Comparison of ENCODE assay signal across 16 cellular contexts in the genomic region with DNA sequence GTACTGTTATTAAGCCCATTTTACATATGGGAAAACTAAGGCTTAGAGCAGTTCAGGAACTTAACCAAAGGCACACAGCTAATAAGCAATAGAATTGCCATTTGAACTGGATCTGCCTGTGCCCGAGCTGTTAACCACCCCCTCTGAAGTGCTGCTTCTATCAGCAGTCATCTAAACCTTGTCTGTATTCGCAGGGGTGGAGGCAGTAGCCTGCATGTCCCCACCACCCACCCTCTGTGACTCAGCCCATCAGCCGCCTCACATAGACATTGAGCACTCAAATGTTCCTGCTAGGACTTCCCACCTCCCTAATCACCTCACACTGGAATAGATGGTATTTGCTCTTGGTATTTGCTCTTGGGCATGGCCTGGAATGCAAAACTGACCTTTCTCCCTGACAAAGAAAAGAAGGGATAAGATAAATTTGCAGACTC. TPM values are rescaled to one million over a fixed set of nuclear protein-coding genes. Genes with fewer than 3 reads are reported as not detected.
A peak's percentile ranks its signal among the peaks of the same experiment; 100 is the strongest.
DNase-seq lines count a peak whose midpoint lies in the region; ATAC-seq, FAIRE-seq and TF ChIP-seq lines count a peak whose summit lies in the region.
"Had no signal": no experiment of that assay in that cellular context is flagged by ENCODE, and none has a peak within 500 bp of the region (broad histone marks: within the 10 kb centered on the region; RNA-seq: fewer than 3 reads in every experiment).

No MANE protein-coding gene starts in this region.

- 29% methylated on average over 3 of the region's 3 CpGs for WGBS in A549 (ENCODE audit: missing lambda C conversion rate)

- POLR2A ChIA-PET in A549 (lab: Yijun Ruan, JAX), result no interaction called here

- no peak for TF ChIP-seq POLR2A in A549 (IDR thresholded peaks at IDR 0.05; ENCODE audit: low read length)

- H3K4me1 ChIP-seq in A549, result peaks cover 54% of the 10 kb centered on the region

- no peak for TF ChIP-seq EP300 in A549 (IDR thresholded peaks at IDR 0.05)

- TF ChIP-seq RAD21 in A549 (conservative IDR thresholded peaks at IDR 0.05 in 1 of 2, IDR thresholded peaks at IDR 0.05 in 1 of 2), result no peak

- CTCF ChIA-PET in A549 (lab: Yijun Ruan, JAX), result no interaction called here

- no peak for TF ChIP-seq CTCF in A549 (IDR thresholded peaks at IDR 0.05)

- H3K4me2 ChIP-seq in A549, result peak overlapping the region; percentile 57

- intact Hi-C loops in left colon (cut with DNase I, micrococcal nuclease), result no loop called here

- DNase-seq in A549 (ENCODE audit: low read depth in 1 of 2, low spot score in 1 of 2) (peak in 1 of 2 experiments; percentile 64), M059J (ENCODE audit: low read depth) (peak; percentile 80), caudate nucleus (lab: John Stamatoyannopoulos, UW) (peak in 44 of 61 donors; percentile 18 to 95 (median 64)), left colon (no peak), COR-L47 (lab: John Stamatoyannopoulos, UW) (no peak), AG08395 (ENCODE audit: low spot score) (no peak), foreskin melanocyte (no peak)
- DNase-seq: activated CD4-positive, CD25-positive, alpha-beta regulatory T cell; activated T-cell treated with anti-CD3 and anti-CD28 coated beads, Interleukin-2, amount 50 U/mL, for 4 hours; DMS79; MV-4-11; NCI-H526 treated with DMSO at 0.1 percent for 48 hours had no signal

- H3K27ac ChIP-seq in A549 (peak overlapping the region; percentile 45 to 71; a peak in 5 of 6 replicates), caudate nucleus (ENCODE audit: low read depth, low read length) (peak overlapping the region; percentile 72)
- H3K27ac ChIP-seq: SK-N-MC, vagina had no signal

- no peak for FAIRE-seq in A549 (lab: Jason Lieb, UNC)

- no peak overlapping the region for H3K4me3 ChIP-seq in A549
- H3K4me3 ChIP-seq: SK-N-MC, vagina had no signal

- no peaks in the 10 kb centered on the region for H3K9me3 ChIP-seq in A549
- H3K9me3 ChIP-seq: vagina had no signal

- ATAC-seq in A549 (peak in 1 of 2 experiments; percentile 56; a peak in 4 of 6 replicates), left colon (peak; percentile 75), GM18867 (IDR thresholded peaks at IDR 0.05; ENCODE audit: unreplicated experiment) (no peak)
- ATAC-seq: activated T-cell treated with anti-CD3 and anti-CD28 coated beads, Interleukin-2, amount 50 U/mL, for 4 hours; esophagus mucosa had no signal

TF ChIP-seq in A549, 52 proteins besides CTCF, POLR2A, EP300 and RAD21:
- TF ChIP-seq GATA3 (IDR thresholded peaks at IDR 0.05; ENCODE audit: borderline replicate concordance) (peak; percentile 42; the same call in 1 of the 2 replicates), RNF2 (IDR thresholded peaks at IDR 0.05; ENCODE audit: borderline replicate concordance, low read depth) (no peak), ZFP36 (IDR thresholded peaks at IDR 0.05; ENCODE audit: borderline replicate concordance, partially characterized antibody) (no peak), FOSB (CRISPR knock-in tag; IDR thresholded peaks at IDR 0.05) (no peak), ZC3H11A (IDR thresholded peaks at IDR 0.05) (no peak), RFX5 (IDR thresholded peaks at IDR 0.05) (no peak), HOXA7 (CRISPR knock-in tag; IDR thresholded peaks at IDR 0.05) (no peak), KDM5A (IDR thresholded peaks at IDR 0.05) (no peak), KDM1A (IDR thresholded peaks at IDR 0.05; ENCODE audit: low read depth) (peak; percentile 16; the same call in 1 of the 2 replicates), PHF8 (IDR thresholded peaks at IDR 0.05; ENCODE audit: borderline replicate concordance, low read depth) (no peak), FOSL2 (IDR thresholded peaks at IDR 0.05) (0 out of 2 replicates have a peak, but pooled peaks have one; percentile 34), FOSL2 (CRISPR knock-in tag; IDR thresholded peaks at IDR 0.05) (peak; percentile 26; the same call in 1 of the 2 replicates), JUNB (IDR thresholded peaks at IDR 0.05) (peak; percentile 43), HOXB13 (CRISPR knock-in tag; IDR thresholded peaks at IDR 0.05; ENCODE audit: low read depth) (no peak), SMC3 (IDR thresholded peaks at IDR 0.05) (no peak), HEYL (CRISPR knock-in tag; IDR thresholded peaks at IDR 0.05) (no peak)
- TF ChIP-seq, protein P1, sequence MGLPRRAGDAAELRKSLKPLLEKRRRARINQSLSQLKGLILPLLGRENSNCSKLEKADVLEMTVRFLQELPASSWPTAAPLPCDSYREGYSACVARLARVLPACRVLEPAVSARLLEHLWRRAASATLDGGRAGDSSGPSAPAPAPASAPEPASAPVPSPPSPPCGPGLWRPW (IDR thresholded peaks at IDR 0.05), result no peak
- TF ChIP-seq, protein P2, sequence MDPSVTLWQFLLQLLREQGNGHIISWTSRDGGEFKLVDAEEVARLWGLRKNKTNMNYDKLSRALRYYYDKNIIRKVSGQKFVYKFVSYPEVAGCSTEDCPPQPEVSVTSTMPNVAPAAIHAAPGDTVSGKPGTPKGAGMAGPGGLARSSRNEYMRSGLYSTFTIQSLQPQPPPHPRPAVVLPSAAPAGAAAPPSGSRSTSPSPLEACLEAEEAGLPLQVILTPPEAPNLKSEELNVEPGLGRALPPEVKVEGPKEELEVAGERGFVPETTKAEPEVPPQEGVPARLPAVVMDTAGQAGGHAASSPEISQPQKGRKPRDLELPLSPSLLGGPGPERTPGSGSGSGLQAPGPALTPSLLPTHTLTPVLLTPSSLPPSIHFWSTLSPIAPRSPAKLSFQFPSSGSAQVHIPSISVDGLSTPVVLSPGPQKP (IDR thresholded peaks at IDR 0.05; ENCODE audit: low read depth, low read length), result no peak
- TF ChIP-seq, protein P3, sequence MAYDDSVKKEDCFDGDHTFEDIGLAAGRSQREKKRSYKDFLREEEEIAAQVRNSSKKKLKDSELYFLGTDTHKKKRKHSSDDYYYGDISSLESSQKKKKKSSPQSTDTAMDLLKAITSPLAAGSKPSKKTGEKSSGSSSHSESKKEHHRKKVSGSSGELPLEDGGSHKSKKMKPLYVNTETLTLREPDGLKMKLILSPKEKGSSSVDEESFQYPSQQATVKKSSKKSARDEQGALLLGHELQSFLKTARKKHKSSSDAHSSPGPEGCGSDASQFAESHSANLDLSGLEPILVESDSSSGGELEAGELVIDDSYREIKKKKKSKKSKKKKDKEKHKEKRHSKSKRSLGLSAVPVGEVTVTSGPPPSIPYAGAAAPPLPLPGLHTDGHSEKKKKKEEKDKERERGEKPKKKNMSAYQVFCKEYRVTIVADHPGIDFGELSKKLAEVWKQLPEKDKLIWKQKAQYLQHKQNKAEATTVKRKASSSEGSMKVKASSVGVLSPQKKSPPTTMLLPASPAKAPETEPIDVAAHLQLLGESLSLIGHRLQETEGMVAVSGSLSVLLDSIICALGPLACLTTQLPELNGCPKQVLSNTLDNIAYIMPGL (CRISPR knock-in tag; IDR thresholded peaks at IDR 0.05; ENCODE audit: borderline replicate concordance), result no peak

RNA-seq across cellular contexts. Expression of a gene that starts 16.2 kb away (rescaled TPM):
- polyA plus RNA-seq in A549 (2011; rRNA removed) (18.4 and 22.8 TPM in 2 replicates), A549 (2017; fragmentation: RNase III; extraction: RNeasy Plus Mini Kit Qiagen cat#74134 plus additional on column Dnase treatment) (11.9 to 21.8 TPM (median 20.8 TPM) in 3 replicates)
- 6.0 and 6.2 TPM in 2 replicates for polyA plus RNA-seq in A549 (2012; cell fraction: cytosol; rRNA removed)
- polyA plus RNA-seq in A549 (2012; cell fraction: nucleus; rRNA removed), result 9.6 and 10.7 TPM in 2 replicates
- 12.0 and 14.5 TPM in 2 replicates for polyA minus RNA-seq in A549 (2011; rRNA and poly(A)+ RNA removed)
- total RNA-seq in M059J (2014; rRNA removed; shearing (Covaris generic)), result 967 and 1,045 TPM in 2 replicates
- 10 to 100 TPM in 1 of 2 donors, 1 to 10 TPM in 1; 8.1 to 19.5 TPM for total RNA-seq in left colon

Comparison
In these comparisons a context has a peak if more than half of its experiments do, and no peak if none do; other contexts are left out.
1. DNase-seq: peak in M059J (single experiment) and caudate nucleus (44 of 61); none in left colon (0 of 2), COR-L47 (single experiment), AG08395 (single experiment) and foreskin melanocyte (single experiment).
2. RNA of a gene that starts 16.2 kb away (total RNA-seq): 967 to 1,045 TPM in M059J; 8.1 to 19.5 TPM in left colon; every median in the first group is over 10 times any median in the second.